1 cellular context compared by ENCODE assay signal in genomic region chr11:65491163-65491465, GRCh38.
TF ChIP-seq lines count a peak whose summit lies in the region.

No MANE protein-coding gene starts in this region.

TF ChIP-seq in GM12878, 131 proteins besides CTCF, POLR2A, EP300 and RAD21 (continued from another document):
- TF ChIP-seq ZZZ3 (IDR thresholded peaks at IDR 0.05; ENCODE audit: control insufficient read depth, insufficient read length, low read depth) (no peak), MAX (IDR thresholded peaks at IDR 0.05; ENCODE audit: low read depth, low read length) (no peak), NKRF (conservative IDR thresholded peaks at IDR 0.05) (no peak), KDM1A (IDR thresholded peaks at IDR 0.05; ENCODE audit: borderline replicate concordance) (no peak), SIN3A (IDR thresholded peaks at IDR 0.05; ENCODE audit: low read depth, low read length) (no peak), MYC (IDR thresholded peaks at IDR 0.05; ENCODE audit: insufficient read depth, insufficient read length, insufficient replicate concordance, low read length, severe bottlenecking) (no peak)
